1 cellular context compared by ENCODE assay signal in the genomic region with DNA sequence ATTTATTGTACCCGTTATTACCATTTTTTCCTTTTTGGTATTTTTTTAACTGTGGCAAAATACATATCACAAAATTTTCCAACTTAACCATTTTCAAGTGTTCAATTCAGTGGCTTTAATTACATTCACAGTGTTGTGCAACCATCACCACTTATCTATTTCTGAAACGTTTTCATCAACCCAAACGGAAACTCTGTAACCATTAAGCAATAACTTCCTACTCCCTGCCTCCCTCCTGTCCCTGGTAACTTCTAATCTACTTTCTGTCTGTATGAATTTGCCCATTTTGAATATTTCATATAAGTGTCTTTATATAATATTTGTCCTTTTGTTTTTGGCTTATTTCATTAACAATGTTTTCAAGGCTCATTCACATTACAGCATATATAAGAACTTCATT.
TF ChIP-seq lines count a peak whose summit lies in the region.

No MANE protein-coding gene starts in this region.

TF ChIP-seq in K562, 482 proteins besides CTCF, POLR2A, EP300 and RAD21 (continued from another document and continues in another):
- TF ChIP-seq ZNF740 (CRISPR knock-in tag; IDR thresholded peaks at IDR 0.05) (no peak), ZNF740 (tag; IDR thresholded peaks at IDR 0.05) (no peak), ZNF146 (CRISPR knock-in tag; IDR thresholded peaks at IDR 0.05; ENCODE audit: unreplicated experiment) (no peak), BHLHE40 (IDR thresholded peaks at IDR 0.05; ENCODE audit: low read length) (no peak), IRF9 (tag; IDR thresholded peaks at IDR 0.05) (peak; percentile 62), SLC30A9 (CRISPR knock-in tag; IDR thresholded peaks at IDR 0.05) (no peak), GABPB2 (CRISPR knock-in tag; conservative IDR thresholded peaks at IDR 0.05) (no peak), FOXJ3 (CRISPR knock-in tag; IDR thresholded peaks at IDR 0.05) (no peak), RNF2 (IDR thresholded peaks at IDR 0.05) (peak; percentile 62; the same call in 1 of the 2 replicates), MCM5 (IDR thresholded peaks at IDR 0.05; ENCODE audit: low read depth) (no peak), RBM39 (optimal IDR thresholded peaks at IDR 0.05; ENCODE audit: low read depth, low read length) (no peak), SRSF3 (IDR thresholded peaks at IDR 0.05; ENCODE audit: insufficient read depth, low read length) (no peak), RCOR1 (IDR thresholded peaks at IDR 0.05; ENCODE audit: borderline replicate concordance in 1 of 2, low read depth in 2 of 2, low read length in 2 of 2) (0 out of 4 replicates have a peak, but pooled peaks of 1 of the 2 experiments have one; percentile 4), TEAD4 (IDR thresholded peaks at IDR 0.05; ENCODE audit: low read length) (peak; percentile 46; the same call in 1 of the 2 replicates), TEAD4 (CRISPR knock-in tag; IDR thresholded peaks at IDR 0.05; ENCODE audit: borderline replicate concordance) (no peak), GATAD2A (IDR thresholded peaks at IDR 0.05) (no peak), HINFP (tag; conservative IDR thresholded peaks at IDR 0.05; ENCODE audit: low read depth) (no peak), BRD9 (IDR thresholded peaks at IDR 0.05; ENCODE audit: low read depth, partially characterized antibody) (peak; percentile 53), GABPA (tag; conservative IDR thresholded peaks at IDR 0.05; ENCODE audit: low read depth) (peak; percentile 50), GTF2A2 (tag; IDR thresholded peaks at IDR 0.05) (no peak), NCOR1 (IDR thresholded peaks at IDR 0.05) (peak; percentile 31; the same call in 1 of the 2 replicates), SNRNP70 (optimal IDR thresholded peaks at IDR 0.05; ENCODE audit: low read depth, low read length) (no peak), NBN (IDR thresholded peaks at IDR 0.05; ENCODE audit: low read depth) (peak; percentile 20; the same call in 1 of the 2 replicates), TFAM (CRISPR knock-in tag; conservative IDR thresholded peaks at IDR 0.05) (no peak), ZBED1 (IDR thresholded peaks at IDR 0.05) (no peak), ETV1 (tag; conservative IDR thresholded peaks at IDR 0.05; ENCODE audit: low read depth) (peak; percentile 77), ZNF3 (CRISPR knock-in tag; IDR thresholded peaks at IDR 0.05) (no peak), CEBPB (tag; IDR thresholded peaks at IDR 0.05) (peak; percentile 99), EHMT2 (IDR thresholded peaks at IDR 0.05) (no peak), CEBPG (CRISPR knock-in tag; IDR thresholded peaks at IDR 0.05) (peak; percentile 89), CEBPG (tag; conservative IDR thresholded peaks at IDR 0.05 in 1 of 2, IDR thresholded peaks at IDR 0.05 in 1 of 2) (peak; percentile 98 to 99), CBFA2T3 (IDR thresholded peaks at IDR 0.05) (peak; percentile 52), DPF2 (IDR thresholded peaks at IDR 0.05) (peak; percentile 74), SAFB2 (IDR thresholded peaks at IDR 0.05; ENCODE audit: borderline replicate concordance, low read depth, low read length, severe bottlenecking) (no peak), TCF3 (CRISPR knock-in tag; IDR thresholded peaks at IDR 0.05) (peak; percentile 50; the same call in 1 of the 2 replicates), SMARCA4 (IDR thresholded peaks at IDR 0.05) (peak; percentile 78), TCF7L2 (IDR thresholded peaks at IDR 0.05; ENCODE audit: low read depth, low read length) (no peak), STAG1 (CRISPR knock-in tag; IDR thresholded peaks at IDR 0.05; ENCODE audit: borderline replicate concordance) (no peak), CXXC5 (CRISPR knock-in tag; IDR thresholded peaks at IDR 0.05) (0 out of 2 replicates have a peak, but pooled peaks have one; percentile 10), HCFC1 (IDR thresholded peaks at IDR 0.05; ENCODE audit: low read depth, low read length) (no peak), HEY1 (CRISPR knock-in tag; IDR thresholded peaks at IDR 0.05; ENCODE audit: borderline replicate concordance) (no peak)
- TF ChIP-seq, protein P1, sequence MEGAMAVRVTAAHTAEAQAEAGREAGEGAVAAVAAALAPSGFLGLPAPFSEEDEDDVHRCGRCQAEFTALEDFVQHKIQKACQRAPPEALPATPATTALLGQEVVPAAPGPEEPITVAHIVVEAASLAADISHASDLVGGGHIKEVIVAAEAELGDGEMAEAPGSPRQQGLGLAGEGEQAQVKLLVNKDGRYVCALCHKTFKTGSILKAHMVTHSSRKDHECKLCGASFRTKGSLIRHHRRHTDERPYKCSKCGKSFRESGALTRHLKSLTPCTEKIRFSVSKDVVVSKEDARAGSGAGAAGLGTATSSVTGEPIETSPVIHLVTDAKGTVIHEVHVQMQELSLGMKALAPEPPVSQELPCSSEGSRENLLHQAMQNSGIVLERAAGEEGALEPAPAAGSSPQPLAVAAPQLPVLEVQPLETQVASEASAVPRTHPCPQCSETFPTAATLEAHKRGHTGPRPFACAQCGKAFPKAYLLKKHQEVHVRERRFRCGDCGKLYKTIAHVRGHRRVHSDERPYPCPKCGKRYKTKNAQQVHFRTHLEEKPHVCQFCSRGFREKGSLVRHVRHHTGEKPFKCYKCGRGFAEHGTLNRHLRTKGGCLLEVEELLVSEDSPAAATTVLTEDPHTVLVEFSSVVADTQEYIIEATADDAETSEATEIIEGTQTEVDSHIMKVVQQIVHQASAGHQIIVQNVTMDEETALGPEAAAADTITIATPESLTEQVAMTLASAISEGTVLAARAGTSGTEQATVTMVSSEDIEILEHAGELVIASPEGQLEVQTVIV (CRISPR knock-in tag; IDR thresholded peaks at IDR 0.05; ENCODE audit: borderline replicate concordance), result no peak
- TF ChIP-seq, protein P2, sequence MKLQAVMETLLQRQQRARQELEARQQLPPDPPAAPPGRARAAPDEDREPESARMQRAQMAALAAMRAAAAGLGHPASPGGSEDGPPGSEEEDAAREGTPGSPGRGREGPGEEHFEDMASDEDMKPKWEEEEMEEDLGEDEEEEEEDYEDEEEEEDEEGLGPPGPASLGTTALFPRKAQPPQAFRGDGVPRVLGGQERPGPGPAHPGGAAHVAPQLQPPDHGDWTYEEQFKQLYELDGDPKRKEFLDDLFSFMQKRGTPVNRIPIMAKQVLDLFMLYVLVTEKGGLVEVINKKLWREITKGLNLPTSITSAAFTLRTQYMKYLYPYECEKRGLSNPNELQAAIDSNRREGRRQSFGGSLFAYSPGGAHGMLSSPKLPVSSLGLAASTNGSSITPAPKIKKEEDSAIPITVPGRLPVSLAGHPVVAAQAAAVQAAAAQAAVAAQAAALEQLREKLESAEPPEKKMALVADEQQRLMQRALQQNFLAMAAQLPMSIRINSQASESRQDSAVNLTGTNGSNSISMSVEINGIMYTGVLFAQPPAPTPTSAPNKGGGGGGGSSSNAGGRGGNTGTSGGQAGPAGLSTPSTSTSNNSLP (IDR thresholded peaks at IDR 0.05; ENCODE audit: borderline replicate concordance, low read depth, low read length), result peak; percentile 84; the same call in 1 of the 2 replicates
- TF ChIP-seq, protein P3, sequence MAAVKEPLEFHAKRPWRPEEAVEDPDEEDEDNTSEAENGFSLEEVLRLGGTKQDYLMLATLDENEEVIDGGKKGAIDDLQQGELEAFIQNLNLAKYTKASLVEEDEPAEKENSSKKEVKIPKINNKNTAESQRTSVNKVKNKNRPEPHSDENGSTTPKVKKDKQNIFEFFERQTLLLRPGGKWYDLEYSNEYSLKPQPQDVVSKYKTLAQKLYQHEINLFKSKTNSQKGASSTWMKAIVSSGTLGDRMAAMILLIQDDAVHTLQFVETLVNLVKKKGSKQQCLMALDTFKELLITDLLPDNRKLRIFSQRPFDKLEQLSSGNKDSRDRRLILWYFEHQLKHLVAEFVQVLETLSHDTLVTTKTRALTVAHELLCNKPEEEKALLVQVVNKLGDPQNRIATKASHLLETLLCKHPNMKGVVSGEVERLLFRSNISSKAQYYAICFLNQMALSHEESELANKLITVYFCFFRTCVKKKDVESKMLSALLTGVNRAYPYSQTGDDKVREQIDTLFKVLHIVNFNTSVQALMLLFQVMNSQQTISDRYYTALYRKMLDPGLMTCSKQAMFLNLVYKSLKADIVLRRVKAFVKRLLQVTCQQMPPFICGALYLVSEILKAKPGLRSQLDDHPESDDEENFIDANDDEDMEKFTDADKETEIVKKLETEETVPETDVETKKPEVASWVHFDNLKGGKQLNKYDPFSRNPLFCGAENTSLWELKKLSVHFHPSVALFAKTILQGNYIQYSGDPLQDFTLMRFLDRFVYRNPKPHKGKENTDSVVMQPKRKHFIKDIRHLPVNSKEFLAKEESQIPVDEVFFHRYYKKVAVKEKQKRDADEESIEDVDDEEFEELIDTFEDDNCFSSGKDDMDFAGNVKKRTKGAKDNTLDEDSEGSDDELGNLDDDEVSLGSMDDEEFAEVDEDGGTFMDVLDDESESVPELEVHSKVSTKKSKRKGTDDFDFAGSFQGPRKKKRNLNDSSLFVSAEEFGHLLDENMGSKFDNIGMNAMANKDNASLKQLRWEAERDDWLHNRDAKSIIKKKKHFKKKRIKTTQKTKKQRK (IDR thresholded peaks at IDR 0.05; ENCODE audit: borderline replicate concordance, low read depth, low read length), result no peak
- TF ChIP-seq, protein P4, sequence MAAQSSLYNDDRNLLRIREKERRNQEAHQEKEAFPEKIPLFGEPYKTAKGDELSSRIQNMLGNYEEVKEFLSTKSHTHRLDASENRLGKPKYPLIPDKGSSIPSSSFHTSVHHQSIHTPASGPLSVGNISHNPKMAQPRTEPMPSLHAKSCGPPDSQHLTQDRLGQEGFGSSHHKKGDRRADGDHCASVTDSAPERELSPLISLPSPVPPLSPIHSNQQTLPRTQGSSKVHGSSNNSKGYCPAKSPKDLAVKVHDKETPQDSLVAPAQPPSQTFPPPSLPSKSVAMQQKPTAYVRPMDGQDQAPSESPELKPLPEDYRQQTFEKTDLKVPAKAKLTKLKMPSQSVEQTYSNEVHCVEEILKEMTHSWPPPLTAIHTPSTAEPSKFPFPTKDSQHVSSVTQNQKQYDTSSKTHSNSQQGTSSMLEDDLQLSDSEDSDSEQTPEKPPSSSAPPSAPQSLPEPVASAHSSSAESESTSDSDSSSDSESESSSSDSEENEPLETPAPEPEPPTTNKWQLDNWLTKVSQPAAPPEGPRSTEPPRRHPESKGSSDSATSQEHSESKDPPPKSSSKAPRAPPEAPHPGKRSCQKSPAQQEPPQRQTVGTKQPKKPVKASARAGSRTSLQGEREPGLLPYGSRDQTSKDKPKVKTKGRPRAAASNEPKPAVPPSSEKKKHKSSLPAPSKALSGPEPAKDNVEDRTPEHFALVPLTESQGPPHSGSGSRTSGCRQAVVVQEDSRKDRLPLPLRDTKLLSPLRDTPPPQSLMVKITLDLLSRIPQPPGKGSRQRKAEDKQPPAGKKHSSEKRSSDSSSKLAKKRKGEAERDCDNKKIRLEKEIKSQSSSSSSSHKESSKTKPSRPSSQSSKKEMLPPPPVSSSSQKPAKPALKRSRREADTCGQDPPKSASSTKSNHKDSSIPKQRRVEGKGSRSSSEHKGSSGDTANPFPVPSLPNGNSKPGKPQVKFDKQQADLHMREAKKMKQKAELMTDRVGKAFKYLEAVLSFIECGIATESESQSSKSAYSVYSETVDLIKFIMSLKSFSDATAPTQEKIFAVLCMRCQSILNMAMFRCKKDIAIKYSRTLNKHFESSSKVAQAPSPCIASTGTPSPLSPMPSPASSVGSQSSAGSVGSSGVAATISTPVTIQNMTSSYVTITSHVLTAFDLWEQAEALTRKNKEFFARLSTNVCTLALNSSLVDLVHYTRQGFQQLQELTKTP (IDR thresholded peaks at IDR 0.05; ENCODE audit: low read depth in 1 of 2, partially characterized antibody in 2 of 2), result no peak
- TF ChIP-seq, protein P5, sequence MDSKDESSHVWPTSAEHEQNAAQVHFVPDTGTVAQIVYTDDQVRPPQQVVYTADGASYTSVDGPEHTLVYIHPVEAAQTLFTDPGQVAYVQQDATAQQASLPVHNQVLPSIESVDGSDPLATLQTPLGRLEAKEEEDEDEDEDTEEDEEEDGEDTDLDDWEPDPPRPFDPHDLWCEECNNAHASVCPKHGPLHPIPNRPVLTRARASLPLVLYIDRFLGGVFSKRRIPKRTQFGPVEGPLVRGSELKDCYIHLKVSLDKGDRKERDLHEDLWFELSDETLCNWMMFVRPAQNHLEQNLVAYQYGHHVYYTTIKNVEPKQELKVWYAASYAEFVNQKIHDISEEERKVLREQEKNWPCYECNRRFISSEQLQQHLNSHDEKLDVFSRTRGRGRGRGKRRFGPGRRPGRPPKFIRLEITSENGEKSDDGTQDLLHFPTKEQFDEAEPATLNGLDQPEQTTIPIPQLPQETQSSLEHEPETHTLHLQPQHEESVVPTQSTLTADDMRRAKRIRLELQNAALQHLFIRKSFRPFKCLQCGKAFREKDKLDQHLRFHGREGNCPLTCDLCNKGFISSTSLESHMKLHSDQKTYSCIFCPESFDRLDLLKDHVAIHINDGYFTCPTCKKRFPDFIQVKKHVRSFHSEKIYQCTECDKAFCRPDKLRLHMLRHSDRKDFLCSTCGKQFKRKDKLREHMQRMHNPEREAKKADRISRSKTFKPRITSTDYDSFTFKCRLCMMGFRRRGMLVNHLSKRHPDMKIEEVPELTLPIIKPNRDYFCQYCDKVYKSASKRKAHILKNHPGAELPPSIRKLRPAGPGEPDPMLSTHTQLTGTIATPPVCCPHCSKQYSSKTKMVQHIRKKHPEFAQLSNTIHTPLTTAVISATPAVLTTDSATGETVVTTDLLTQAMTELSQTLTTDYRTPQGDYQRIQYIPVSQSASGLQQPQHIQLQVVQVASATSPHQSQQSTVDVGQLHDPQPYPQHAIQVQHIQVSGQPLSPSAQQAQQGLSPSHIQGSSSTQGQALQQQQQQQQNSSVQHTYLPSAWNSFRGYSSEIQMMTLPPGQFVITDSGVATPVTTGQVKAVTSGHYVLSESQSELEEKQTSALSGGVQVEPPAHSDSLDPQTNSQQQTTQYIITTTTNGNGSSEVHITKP (IDR thresholded peaks at IDR 0.05; ENCODE audit: partially characterized antibody), result no peak
